10 cellular contexts compared by ENCODE assay signal in genomic region chr2:190791347-190791982, GRCh38.
DNase-seq lines count a peak whose midpoint lies in the region; ATAC-seq and TF ChIP-seq lines count a peak whose summit lies in the region.
"Had no signal": no experiment of that assay in that cellular context is flagged by ENCODE, and none has a peak within 500 bp of the region (broad histone marks: within the 10 kb centered on the region; RNA-seq: fewer than 3 reads in every experiment).

No MANE protein-coding gene starts in this region.

- H3K4me1 Mint-ChIP-seq in H9: peaks cover 32 to 34% of the 10 kb centered on the region in 2 experiments
- H3K4me1 Mint-ChIP-seq: naive B cell had no signal

- no peak overlapping the region for H3K18ac ChIP-seq in H9 (ENCODE audit: insufficient read length, low read depth, low read length)

- peaks cover 28% of the 10 kb centered on the region for H3F3A ChIP-seq in smooth muscle cell (ENCODE audit: low read depth)

- H3K79me2 ChIP-seq in smooth muscle cell (ENCODE audit: low read depth): no peaks in the 10 kb centered on the region
- H3K79me2 ChIP-seq in H9 (ENCODE audit: insufficient read depth, low read length): no peaks in the 10 kb centered on the region

- ATAC-seq in gastroesophageal sphincter (peak; percentile 69), HG02970 (IDR thresholded peaks at IDR 0.05; ENCODE audit: low FRiP score, unreplicated experiment) (no peak)

- no peak overlapping the region for H2BK120ac ChIP-seq in H9 (ENCODE audit: low read depth, low read length, poor library complexity, severe bottlenecking)

- H4K5ac ChIP-seq in H9 (ENCODE audit: insufficient read length, low read depth, low read length): no peak overlapping the region

- H4K20me1 ChIP-seq in smooth muscle cell (ENCODE audit: low read depth) (no peaks in the 10 kb centered on the region), H9 (ENCODE audit: control insufficient read depth, insufficient read depth, insufficient read length) (no peaks in the 10 kb centered on the region)

- H3K4me3 Mint-ChIP-seq in H9: no peak overlapping the region
- H3K4me3 Mint-ChIP-seq: naive B cell had no signal

- no peak overlapping the region for H2BK15ac ChIP-seq in H9 (ENCODE audit: low read depth, low read length)

- H3K27me3 ChIP-seq in gastroesophageal sphincter: no peaks in the 10 kb centered on the region
- H3K27me3 ChIP-seq in smooth muscle cell (ENCODE audit: low read depth): no peaks in the 10 kb centered on the region
- H3K27me3 ChIP-seq in H9 (ENCODE audit: insufficient read depth, low read length): no peaks in the 10 kb centered on the region

- H2BK20ac ChIP-seq in H9 (ENCODE audit: low read depth, low read length, poor library complexity, severe bottlenecking): no peak overlapping the region

- WGBS in gastroesophageal sphincter (ENCODE audit: low coverage in 1 of 2), 2 donors: 51 to 70% methylated on average over 7 of the region's 7 CpGs
- WGBS in smooth muscle cell (ENCODE audit: low lambda C conversion rate): 21% methylated on average over 7 of the region's 7 CpGs
- no CpG with 5 or more reads among the region's 7 CpGs for WGBS in H9 (ENCODE audit: extremely low coverage, insufficient read length, low lambda C conversion rate)

- H3K4me2 ChIP-seq in smooth muscle cell (peak overlapping the region; percentile 77), H9 (ENCODE audit: insufficient read depth, insufficient read length, low read length) (no peak overlapping the region)

- H2BK5ac ChIP-seq in H9 (ENCODE audit: insufficient read length, low read length): no peak overlapping the region

- no peaks in the 10 kb centered on the region for H3K23me2 ChIP-seq in H9 (ENCODE audit: insufficient read length, low read depth, low read length, poor library complexity, severe bottlenecking)

- no peak overlapping the region for H3K56ac ChIP-seq in H9 (ENCODE audit: insufficient read length, low read depth, low read length)

- H3K4me1 ChIP-seq in gastroesophageal sphincter (peaks cover 0 to 17% (median 4%) of the 10 kb centered on the region in 3 donors), smooth muscle cell (ENCODE audit: low read depth) (peaks cover 32% of the 10 kb centered on the region), H9 (ENCODE audit: insufficient read depth, low read length) (peaks cover 11% of the 10 kb centered on the region; the same call in 1 of the 2 replicates)

- H3K4me3 ChIP-seq in gastroesophageal sphincter (no peak overlapping the region), smooth muscle cell (no peak overlapping the region)

- H3K9ac ChIP-seq in smooth muscle cell (ENCODE audit: low read depth) (peak overlapping the region; percentile 51), H9 (ENCODE audit: extremely low read depth, insufficient read length, low read length) (no peak overlapping the region)

- H3K27ac ChIP-seq in gastroesophageal sphincter: peak overlapping the region in 1 of 4 donors; percentile 2
- peak overlapping the region; percentile 90 for H3K27ac ChIP-seq in smooth muscle cell (ENCODE audit: low read depth)
- H3K27ac ChIP-seq in H9 (ENCODE audit: insufficient read length, low read depth, low read length): no peak overlapping the region
- H3K27ac ChIP-seq: 22Rv1 had no signal

- H3K14ac ChIP-seq in H9 (ENCODE audit: insufficient read depth, low read length): no peak overlapping the region

- no peak overlapping the region for H2AK5ac ChIP-seq in H9 (ENCODE audit: insufficient read length, low read length)

- no peaks in the 10 kb centered on the region; a peak in 1 of 5 replicates for H3K9me3 Mint-ChIP-seq in H9
- H3K9me3 Mint-ChIP-seq: naive B cell had no signal

- H3K79me1 ChIP-seq in H9 (ENCODE audit: insufficient read depth, low read depth, low read length, poor library complexity, severe bottlenecking): no peaks in the 10 kb centered on the region

- TF ChIP-seq CTCF in gastroesophageal sphincter (IDR thresholded peaks at IDR 0.05) (no peak), smooth muscle cell (IDR thresholded peaks at IDR 0.05; ENCODE audit: borderline replicate concordance, insufficient read depth, poor library complexity, severe bottlenecking) (no peak), GM13976 (IDR thresholded peaks at IDR 0.05; ENCODE audit: borderline replicate concordance, control extremely low read depth, extremely low read depth, insufficient read depth, missing control alignments) (no peak), H9 (conservative IDR thresholded peaks at IDR 0.05) (no peak)

- TF ChIP-seq EP300 in gastroesophageal sphincter (IDR thresholded peaks at IDR 0.05): no peak

- H3T11ph ChIP-seq in H9 (ENCODE audit: low read length): no peak overlapping the region

- H3K36me3 Mint-ChIP-seq in H9 (ENCODE audit: insufficient read depth in 1 of 3, low read depth in 3 of 3): peaks cover 0 to 4% (median 0%) of the 10 kb centered on the region in 3 experiments; a peak in 2 of 7 replicates
- H3K36me3 Mint-ChIP-seq: naive B cell had no signal

- no peak for TF ChIP-seq POLR2A in gastroesophageal sphincter (IDR thresholded peaks at IDR 0.05)

- H3K23ac ChIP-seq in H9 (ENCODE audit: insufficient read length, low read depth, low read length): no peak overlapping the region

- H3K27ac Mint-ChIP-seq in H9: no peak overlapping the region

- no peak overlapping the region for H4K8ac ChIP-seq in H9 (replicated peaks; ENCODE audit: insufficient read length, low read depth, low read length)

- H2BK12ac ChIP-seq in H9 (ENCODE audit: insufficient read length, low read depth, low read length): no peak overlapping the region

- peak; percentile 21 for DNase-seq in DMS 273 (lab: John Stamatoyannopoulos, UW; ENCODE audit: unreplicated experiment)
- no peak for DNase-seq in DMS 273 treated with DMSO at 0.1 percent for 48 hours (lab: John Stamatoyannopoulos, UW)
- peak; percentile 37 to 43 for DNase-seq in activated CD8-positive, alpha-beta memory T cell treated with anti-CD3 and anti-CD28 coated beads for 4 hours (ENCODE audit: low read depth in 2 of 2)
- DNase-seq in smooth muscle cell (lab: John Stamatoyannopoulos, UW; ENCODE audit: unreplicated experiment): peak; percentile 2
- DNase-seq in GM13976 (ENCODE audit: low spot score): no peak
- no peak for DNase-seq in H9
- DNase-seq: naive B cell had no signal

- H3K9me3 ChIP-seq in gastroesophageal sphincter (no peaks in the 10 kb centered on the region), smooth muscle cell (replicated peaks; ENCODE audit: low read depth) (no peaks in the 10 kb centered on the region), H9 (ENCODE audit: control insufficient read depth, low read depth, low read length) (no peaks in the 10 kb centered on the region)

- H2AFZ ChIP-seq in smooth muscle cell (ENCODE audit: low read depth) (peak overlapping the region; percentile 3), H9 (ENCODE audit: low read length) (no peak overlapping the region)

- no peaks in the 10 kb centered on the region for H3K27me3 Mint-ChIP-seq in H9 (ENCODE audit: low read depth)

- no peak overlapping the region for H3K4ac ChIP-seq in H9 (ENCODE audit: low read depth, low read length)

- in situ Hi-C loops in GM13976 (cut with MboI; ENCODE audit: low sequenced_read_pairs, unreplicated experiment): no loop called here

- H3K36me3 ChIP-seq in gastroesophageal sphincter: no peaks in the 10 kb centered on the region
- no peaks in the 10 kb centered on the region for H3K36me3 ChIP-seq in smooth muscle cell (ENCODE audit: low read depth)

- H4K91ac ChIP-seq in H9 (ENCODE audit: insufficient read length, low read depth, low read length): no peak overlapping the region

Comparison
In these comparisons a context has a peak if more than half of its experiments do, and no peak if none do; other contexts are left out.
1. DNase-seq: peak in DMS 273 (single experiment), activated CD8-positive, alpha-beta memory T cell treated with anti-CD3 and anti-CD28 coated beads for 4 hours (2 of 2) and smooth muscle cell (single experiment); none in DMS 273 treated with DMSO at 0.1 percent for 48 hours (single experiment), GM13976 (single experiment) and H9 (single experiment).